Comparison of ENCODE assay signal across 1 cellular context in genomic region chr6:27472182-27472616, GRCh38.
TF ChIP-seq lines count a peak whose summit lies in the region.

No MANE protein-coding gene starts in this region.

TF ChIP-seq in GM12878, 131 proteins besides CTCF, POLR2A, EP300 and RAD21 (continued from another document):
- TF ChIP-seq SIX5 (IDR thresholded peaks at IDR 0.05; ENCODE audit: low read depth, low read length, severe bottlenecking) (no peak), MLLT1 (IDR thresholded peaks at IDR 0.05) (peak; percentile 39; the same call in 1 of the 2 replicates), SMARCA5 (IDR thresholded peaks at IDR 0.05) (no peak)
